Comparison of ENCODE assay signal across 8 cellular contexts in the genomic region with DNA sequence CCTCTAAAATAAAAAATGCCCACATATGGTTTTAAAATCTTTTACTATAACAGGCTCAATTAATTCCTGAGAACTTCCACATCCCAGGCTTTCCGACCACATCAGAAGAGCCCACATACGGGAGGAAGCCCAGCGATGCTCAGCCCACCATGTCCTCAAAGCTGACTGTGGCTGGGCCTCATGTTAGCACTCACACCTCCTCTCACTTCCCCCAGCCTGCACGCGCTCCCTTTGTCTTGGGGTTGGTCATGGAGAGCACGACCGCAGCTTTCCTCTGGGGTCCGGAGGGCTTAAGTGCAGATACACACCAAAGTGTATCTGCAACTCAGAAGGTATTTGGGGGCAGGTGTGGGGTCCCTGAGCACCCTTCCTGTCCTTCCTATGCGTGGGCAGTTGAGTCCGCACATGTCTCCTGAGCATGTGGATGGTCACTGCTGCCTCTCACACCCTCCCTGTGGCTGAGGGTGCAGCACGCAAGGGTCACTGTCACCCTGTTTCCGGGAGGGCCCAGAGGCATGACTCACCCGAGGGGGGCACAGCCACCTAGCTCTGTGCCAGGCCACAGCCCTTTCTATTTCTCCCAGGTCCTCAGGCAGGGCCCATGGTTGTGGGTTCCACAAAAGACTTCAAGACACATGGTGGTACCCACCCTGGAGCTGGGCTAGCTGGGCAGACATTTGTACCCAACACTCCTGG. TPM values are rescaled to one million over a fixed set of nuclear protein-coding genes. Genes with fewer than 3 reads are reported as not detected.
A peak's percentile ranks its signal among the peaks of the same experiment; 100 is the strongest.
DNase-seq lines count a peak whose midpoint lies in the region; ATAC-seq and TF ChIP-seq lines count a peak whose summit lies in the region.

No MANE protein-coding gene starts in this region.

- H3K27me3 Mint-ChIP-seq in activated naive CD4-positive, alpha-beta T cell treated with anti-CD3 and anti-CD28 coated beads for 36 hours (ENCODE audit: low read depth), result no peaks in the 10 kb centered on the region

- DNase-seq in activated naive CD4-positive, alpha-beta T cell treated with anti-CD3 and anti-CD28 coated beads for 36 hours, result no peak
- DNase-seq in activated naive CD4-positive, alpha-beta T cell treated with anti-CD3 and anti-CD28 coated beads, Interleukin-2, amount 50 U/mL, for 16 hours, result no peak
- DNase-seq in activated T-cell treated with anti-CD3 and anti-CD28 coated beads, Interleukin-2, amount 50 U/mL, for 48 hours, result peak; percentile 63 to 69
- peak in 1 of 2 donors; percentile 59 for DNase-seq in left lung
- DNase-seq in tibial nerve (ENCODE audit: low spot score in 2 of 2), result no peak
- DNase-seq in NCI-H2081 treated with DMSO at 0.1 percent for 48 hours (lab: John Stamatoyannopoulos, UW), result no peak

- no peak for TF ChIP-seq EP300 in tibial nerve (IDR thresholded peaks at IDR 0.05)

- no peaks in the 10 kb centered on the region for H3K9me3 Mint-ChIP-seq in activated naive CD4-positive, alpha-beta T cell treated with anti-CD3 and anti-CD28 coated beads for 36 hours

- TF ChIP-seq POLR2A in tibial nerve (IDR thresholded peaks at IDR 0.05), result no peak

- H3K4me3 ChIP-seq in left lung, result no peak overlapping the region
- no peak overlapping the region for H3K4me3 ChIP-seq in tibial nerve

- H3K4me3 Mint-ChIP-seq in activated naive CD4-positive, alpha-beta T cell treated with anti-CD3 and anti-CD28 coated beads for 36 hours, result no peak overlapping the region

- peak overlapping the region; percentile 81 for H3K27ac Mint-ChIP-seq in activated naive CD4-positive, alpha-beta T cell treated with anti-CD3 and anti-CD28 coated beads for 36 hours

- 70 to 80% methylated on average over 13 of the region's 13 CpGs for WGBS in tibial nerve, 2 donors

- H3K36me3 ChIP-seq in left lung (peaks cover 0 to 100% of the 10 kb centered on the region in 2 donors), tibial nerve (peaks cover 4 to 89% (median 17%) of the 10 kb centered on the region in 3 donors)

- H3K4me1 Mint-ChIP-seq in activated naive CD4-positive, alpha-beta T cell treated with anti-CD3 and anti-CD28 coated beads for 36 hours (ENCODE audit: low read depth), result peaks cover 84% of the 10 kb centered on the region

- no peak for TF ChIP-seq CTCF in left lung (IDR thresholded peaks at IDR 0.05)
- TF ChIP-seq CTCF in tibial nerve (IDR thresholded peaks at IDR 0.05), result no peak

- peaks cover 64% of the 10 kb centered on the region for H3K36me3 Mint-ChIP-seq in activated naive CD4-positive, alpha-beta T cell treated with anti-CD3 and anti-CD28 coated beads for 36 hours (ENCODE audit: low read depth)

- H3K9me3 ChIP-seq in left lung (no peaks in the 10 kb centered on the region), tibial nerve (no peaks in the 10 kb centered on the region)

- no peak for ATAC-seq in left lung
- no peak for ATAC-seq in GM18867 (IDR thresholded peaks at IDR 0.05; ENCODE audit: unreplicated experiment)
- ATAC-seq in GM19467 (IDR thresholded peaks at IDR 0.05; ENCODE audit: unreplicated experiment), result no peak

- intact Hi-C loops in activated naive CD4-positive, alpha-beta T cell treated with anti-CD3 and anti-CD28 coated beads for 36 hours (cut with micrococcal nuclease), result no loop called here
- intact Hi-C loops in left lung (cut with DNase I), result no loop called here

- CTCF ChIA-PET in activated naive CD4-positive, alpha-beta T cell treated with anti-CD3 and anti-CD28 coated beads for 36 hours (lab: Charles Lee), result interaction anchor here (0.9 to 1.8 kb wide), 9 partner anchors 11 to 365 kb away, joined by 3 to 8 read pairs (median 4); a partner anchor contains a TSS

- H3K27ac ChIP-seq in left lung, result peak overlapping the region; percentile 56 to 78
- peak overlapping the region; percentile 51 to 89 (median 70) for H3K27ac ChIP-seq in tibial nerve

- H3K27me3 ChIP-seq in left lung, result no peaks in the 10 kb centered on the region
- no peaks in the 10 kb centered on the region for H3K27me3 ChIP-seq in tibial nerve

- H3K4me1 ChIP-seq in left lung (peaks cover 43 to 78% of the 10 kb centered on the region in 2 donors), tibial nerve (peaks cover 0 to 84% (median 64%) of the 10 kb centered on the region in 4 donors)

RNA-seq across cellular contexts. Expression of a gene that starts 21.2 kb away (rescaled TPM):
- 100 to 1,000 TPM; 271 to 295 TPM for total RNA-seq in activated naive CD4-positive, alpha-beta T cell treated with anti-CD3 and anti-CD28 coated beads for 36 hours
- total RNA-seq in left lung (100 to 1,000 TPM; 215 to 303 TPM), tibial nerve (100 to 1,000 TPM; 142 to 204 (median 148) TPM)

Comparison
In these comparisons a context has a peak if more than half of its experiments do, and no peak if none do; other contexts are left out.
1. DNase-seq: peak in activated T-cell treated with anti-CD3 and anti-CD28 coated beads, Interleukin-2, amount 50 U/mL, for 48 hours (2 of 2); none in activated naive CD4-positive, alpha-beta T cell treated with anti-CD3 and anti-CD28 coated beads for 36 hours (single experiment), activated naive CD4-positive, alpha-beta T cell treated with anti-CD3 and anti-CD28 coated beads, Interleukin-2, amount 50 U/mL, for 16 hours (single experiment), tibial nerve (0 of 2) and NCI-H2081 treated with DMSO at 0.1 percent for 48 hours (single experiment).